9 cellular contexts compared by ENCODE assay signal in the genomic region with DNA sequence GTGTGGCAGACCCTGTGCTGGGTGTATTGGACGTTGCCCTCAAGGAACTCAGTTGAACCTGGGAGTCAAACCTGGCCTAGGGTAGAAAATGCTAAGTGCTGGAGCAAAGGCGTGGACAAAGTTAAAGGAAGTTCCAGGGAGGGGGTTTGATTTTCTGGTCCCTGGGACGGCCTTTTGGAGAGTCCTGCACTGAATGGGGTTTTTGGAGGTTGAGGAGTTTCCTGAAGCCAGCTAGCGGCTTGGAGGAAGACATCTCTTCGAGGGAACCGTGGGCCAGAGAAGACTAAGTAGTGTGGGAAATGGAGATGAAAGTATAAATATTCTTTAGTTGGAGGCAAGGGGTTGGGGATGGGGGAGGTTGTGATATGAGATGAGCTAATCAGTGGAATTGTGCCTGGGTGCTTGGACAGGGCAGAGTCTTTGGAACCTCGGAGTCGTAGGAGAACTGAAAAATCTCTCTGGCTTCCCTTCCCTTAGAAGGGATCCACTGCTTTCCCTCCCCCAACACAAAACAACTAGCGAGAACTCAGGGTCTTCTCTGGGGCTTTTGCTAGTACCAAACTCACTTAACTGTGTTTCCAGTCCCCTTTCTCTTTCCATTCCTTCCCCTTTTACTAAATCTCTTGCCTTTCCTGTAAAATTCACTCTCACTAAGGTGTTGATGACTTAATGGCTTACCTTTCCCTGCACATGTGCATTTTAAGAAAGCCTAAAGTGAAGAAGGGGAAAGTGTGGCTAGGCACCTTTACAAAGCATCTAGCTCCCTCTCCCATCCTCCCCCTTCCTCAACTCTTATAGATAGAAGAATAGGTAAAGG. TPM values are rescaled to one million over a fixed set of nuclear protein-coding genes. Genes with fewer than 3 reads are reported as not detected.
DNase-seq lines count a peak whose midpoint lies in the region; ATAC-seq, FAIRE-seq and TF ChIP-seq lines count a peak whose summit lies in the region.
"Had no signal": no experiment of that assay in that cellular context is flagged by ENCODE, and none has a peak within 500 bp of the region (broad histone marks: within the 10 kb centered on the region; RNA-seq: fewer than 3 reads in every experiment).

No MANE protein-coding gene starts in this region.

- no peak for TF ChIP-seq EP300 in transverse colon (IDR thresholded peaks at IDR 0.05; ENCODE audit: low read depth)

- H3K27me3 Mint-ChIP-seq in activated naive CD4-positive, alpha-beta T cell treated with anti-CD3 and anti-CD28 coated beads for 36 hours (ENCODE audit: low read depth), result no peaks in the 10 kb centered on the region
- no peaks in the 10 kb centered on the region for H3K27me3 Mint-ChIP-seq in astrocyte (ENCODE audit: low read depth, unreplicated experiment)

- H3K27ac ChIP-seq in astrocyte (ENCODE audit: low read depth, low read length), result peak overlapping the region; percentile 99
- H3K27ac ChIP-seq in right lobe of liver, result peak overlapping the region; percentile 98 to 100 (median 98)
- peak overlapping the region; percentile 96 to 98 (median 97) for H3K27ac ChIP-seq in transverse colon

- no peak for FAIRE-seq in astrocyte (lab: Jason Lieb, UNC)
- FAIRE-seq: G401.6 had no signal

- H3K4me3 ChIP-seq in astrocyte (ENCODE audit: insufficient read depth, low read depth, low read length), result peak overlapping the region; percentile 73
- peak overlapping the region; percentile 58 to 77 (median 59) for H3K4me3 ChIP-seq in right lobe of liver
- H3K4me3 ChIP-seq in transverse colon, result peak overlapping the region; percentile 61 to 87 (median 78)

- no peak for TF ChIP-seq POLR2A in right lobe of liver (IDR thresholded peaks at IDR 0.05)
- TF ChIP-seq POLR2A in transverse colon (IDR thresholded peaks at IDR 0.05), result no peak

- 11% methylated on average over 9 of the region's 9 CpGs for WGBS in right lobe of liver (ENCODE audit: insufficient coverage, low coverage, low lambda C conversion rate, missing lambda C conversion rate)
- 7 to 20% methylated on average over 3 to 9 of the region's 9 CpGs for WGBS in transverse colon (ENCODE audit: low coverage in 1 of 2), 2 donors

- H3K4me2 ChIP-seq in astrocyte (ENCODE audit: low read length), result peak overlapping the region; percentile 87

- peaks cover 4% of the 10 kb centered on the region for H3K36me3 Mint-ChIP-seq in activated naive CD4-positive, alpha-beta T cell treated with anti-CD3 and anti-CD28 coated beads for 36 hours (ENCODE audit: low read depth)
- H3K36me3 Mint-ChIP-seq in astrocyte (ENCODE audit: low read depth, unreplicated experiment), result peaks cover 8% of the 10 kb centered on the region

- no peak for DNase-seq in activated naive CD4-positive, alpha-beta T cell treated with anti-CD3 and anti-CD28 coated beads for 36 hours
- no peak for DNase-seq in activated naive CD4-positive, alpha-beta T cell (lab: John Stamatoyannopoulos, UW)
- DNase-seq in astrocyte (ENCODE audit: low read depth) (no peak), right lobe of liver (peak in 1 of 3 donors; percentile 71), transverse colon (peak; percentile 49), HPDE6-E6E7 (ENCODE audit: extremely low spot score) (no peak), DMS79 (lab: John Stamatoyannopoulos, UW) (no peak)

- TF ChIP-seq CTCF in astrocyte (IDR thresholded peaks at IDR 0.05; ENCODE audit: insufficient read depth, low read depth, low read length) (no peak), right lobe of liver (IDR thresholded peaks at IDR 0.05) (no peak), transverse colon (IDR thresholded peaks at IDR 0.05) (no peak)

- H3K79me2 ChIP-seq in astrocyte (ENCODE audit: insufficient read depth, low read length), result peaks cover 70% of the 10 kb centered on the region

- CTCF ChIA-PET in activated naive CD4-positive, alpha-beta T cell treated with anti-CD3 and anti-CD28 coated beads for 36 hours (lab: Charles Lee), result interaction anchor here (0.5 to 1.5 kb wide), 4 partner anchors 11 to 416 kb away, joined by 3 to 4 read pairs (median 3); no protein-coding TSS in a partner anchor

- intact Hi-C loops in activated naive CD4-positive, alpha-beta T cell treated with anti-CD3 and anti-CD28 coated beads for 36 hours (cut with micrococcal nuclease), result loop anchor here (1.0 to 10.0 kb wide), 8 partner anchors 10 to 413 kb away; no protein-coding TSS in a partner anchor
- intact Hi-C loops in right lobe of liver (cut with DNase I) (no loop called here), transverse colon (cut with DNase I; ENCODE audit: low total_unique reads) (loop anchor here (5.0 to 10.0 kb wide), 3 partner anchors 67 to 800 kb away; no protein-coding TSS in a partner anchor)

- peaks cover 57% of the 10 kb centered on the region for H3K4me1 Mint-ChIP-seq in activated naive CD4-positive, alpha-beta T cell treated with anti-CD3 and anti-CD28 coated beads for 36 hours (ENCODE audit: low read depth)
- peaks cover 40% of the 10 kb centered on the region for H3K4me1 Mint-ChIP-seq in astrocyte (ENCODE audit: low read depth, unreplicated experiment)

- H3K9me3 Mint-ChIP-seq in activated naive CD4-positive, alpha-beta T cell treated with anti-CD3 and anti-CD28 coated beads for 36 hours, result no peaks in the 10 kb centered on the region
- H3K9me3 Mint-ChIP-seq in astrocyte (ENCODE audit: unreplicated experiment), result no peaks in the 10 kb centered on the region

- H3K27ac Mint-ChIP-seq in activated naive CD4-positive, alpha-beta T cell treated with anti-CD3 and anti-CD28 coated beads for 36 hours, result peak overlapping the region; percentile 89
- H3K27ac Mint-ChIP-seq in astrocyte (ENCODE audit: unreplicated experiment), result peak overlapping the region; percentile 98

- H3K9me3 ChIP-seq in astrocyte (ENCODE audit: insufficient read depth, low read depth, low read length) (no peaks in the 10 kb centered on the region), right lobe of liver (no peaks in the 10 kb centered on the region), transverse colon (no peaks in the 10 kb centered on the region)

- H3K4me1 ChIP-seq in astrocyte (ENCODE audit: insufficient read depth, low read length), result peaks cover 41% of the 10 kb centered on the region
- peaks cover 0 to 56% (median 18%) of the 10 kb centered on the region in 4 donors for H3K4me1 ChIP-seq in right lobe of liver
- peaks cover 50 to 71% (median 65%) of the 10 kb centered on the region in 4 donors for H3K4me1 ChIP-seq in transverse colon

- H2AFZ ChIP-seq in astrocyte (ENCODE audit: low read depth, low read length), result no peak overlapping the region

- H4K20me1 ChIP-seq in astrocyte (ENCODE audit: insufficient read depth, low read length), result peaks cover 38% of the 10 kb centered on the region

- in situ Hi-C loops in transverse colon (cut with MboI; ENCODE audit: low pct_ligation_motif_present in 1 of 4, low pct_unique_long_range_greater_than_20kb in 1 of 4, low sequenced_read_pairs in 3 of 4), result loop anchor here in 2 of 4 donors (10.0 to 25.0 kb wide), 2 partner anchors 410 to 418 kb away; partner anchors contain the start of gene BCL6 (in 2 of the 2)

- ATAC-seq in right lobe of liver (peak; percentile 21 to 49 (median 44)), HG02938 (IDR thresholded peaks at IDR 0.05; ENCODE audit: unreplicated experiment) (no peak)

- peak overlapping the region; percentile 83 for H3K4me3 Mint-ChIP-seq in activated naive CD4-positive, alpha-beta T cell treated with anti-CD3 and anti-CD28 coated beads for 36 hours
- peak overlapping the region; percentile 96 for H3K4me3 Mint-ChIP-seq in astrocyte (ENCODE audit: unreplicated experiment)

- H3K36me3 ChIP-seq in astrocyte (ENCODE audit: insufficient read depth, low read length) (no peaks in the 10 kb centered on the region), right lobe of liver (no peaks in the 10 kb centered on the region), transverse colon (no peaks in the 10 kb centered on the region)

- H3K27me3 ChIP-seq in astrocyte (ENCODE audit: insufficient read depth, low read length) (no peaks in the 10 kb centered on the region), right lobe of liver (no peaks in the 10 kb centered on the region), transverse colon (no peaks in the 10 kb centered on the region)

- H3K9ac ChIP-seq in astrocyte (ENCODE audit: low read length), result peak overlapping the region; percentile 91

RNA-seq across cellular contexts. Expression of gene LPP, which starts 1.0 kb away (rescaled TPM):
- total RNA-seq in activated naive CD4-positive, alpha-beta T cell treated with anti-CD3 and anti-CD28 coated beads for 36 hours, result 10 to 100 TPM; 27.5 to 31.8 TPM
- 193 and 222 TPM in 2 replicates for total RNA-seq in astrocyte
- total RNA-seq in right lobe of liver, result 10 to 100 TPM; 41.5 to 90.5 (median 69.5) TPM
- 100 to 1,000 TPM; 207 to 592 (median 406) TPM for total RNA-seq in transverse colon

Comparison
In these comparisons a context has a peak if more than half of its experiments do, and no peak if none do; other contexts are left out.
1. intact Hi-C loops: an anchor here in activated naive CD4-positive, alpha-beta T cell treated with anti-CD3 and anti-CD28 coated beads for 36 hours (1.0 to 10.0 kb wide) and transverse colon (5.0 to 10.0 kb wide); none called in right lobe of liver.